In genomic region chr7:155190608-155191536, GRCh38 we compare ENCODE assay signal across 8 cellular contexts.
DNase-seq lines count a peak whose midpoint lies in the region; ATAC-seq and TF ChIP-seq lines count a peak whose summit lies in the region.

No MANE protein-coding gene starts in this region.

- H3K4me1 Mint-ChIP-seq in activated T-helper 2 cell treated with anti-CD3 and anti-CD28 coated beads, Interferon-gamma antibody, Interleukin-2, Interleukin-4, amounts not matched to agents 10 μg/mL and 5 μg/mL and 100 μg/mL, durations not matched to agents 14 hours and 24 hours and 36 hours (ENCODE audit: low read depth) = peaks cover 41% of the 10 kb centered on the region

- H3K36me3 Mint-ChIP-seq in activated T-helper 2 cell treated with anti-CD3 and anti-CD28 coated beads, Interferon-gamma antibody, Interleukin-2, Interleukin-4, amounts not matched to agents 10 μg/mL and 5 μg/mL and 100 μg/mL, durations not matched to agents 14 hours and 24 hours and 36 hours (ENCODE audit: low read depth) = peaks cover 26% of the 10 kb centered on the region

- peaks cover 6% of the 10 kb centered on the region for H3K9me3 ChIP-seq in OCI-LY7 (ENCODE audit: low read length)
- H3K9me3 ChIP-seq in uterus = no peaks in the 10 kb centered on the region

- ATAC-seq in GM21515 (IDR thresholded peaks at IDR 0.05; ENCODE audit: unreplicated experiment) (peak; percentile 70), GM21723 (IDR thresholded peaks at IDR 0.05; ENCODE audit: unreplicated experiment) (no peak)

- DNase-seq in CD1c-positive myeloid dendritic cell (ENCODE audit: extremely low spot score) (peak; percentile 65), OCI-LY7 (ENCODE audit: low spot score) (peak; percentile 44), germinal center (ENCODE audit: low spot score) (peak; percentile 79), posterior cingulate gyrus (peak in 6 of 10 donors; percentile 26 to 91 (median 68)), uterus (peak in 1 of 2 donors; percentile 49)
- DNase-seq in activated T-helper 2 cell treated with anti-CD3 and anti-CD28 coated beads, Interferon-gamma antibody, Interleukin-2, Interleukin-4, amounts not matched to agents 10 μg/mL and 5 μg/mL and 100 μg/mL, durations not matched to agents 14 hours and 24 hours and 36 hours (ENCODE audit: low spot score) = peak; percentile 51

- BruUV-seq in OCI-LY7 (replicated peaks; lab: Mats Ljungman, UMichigan) = no TSS peak

- H3K27me3 ChIP-seq in uterus = no peaks in the 10 kb centered on the region

- no peak overlapping the region for H3K27ac Mint-ChIP-seq in activated T-helper 2 cell treated with anti-CD3 and anti-CD28 coated beads, Interferon-gamma antibody, Interleukin-2, Interleukin-4, amounts not matched to agents 10 μg/mL and 5 μg/mL and 100 μg/mL, durations not matched to agents 14 hours and 24 hours and 36 hours

- H3K27me3 Mint-ChIP-seq in activated T-helper 2 cell treated with anti-CD3 and anti-CD28 coated beads, Interferon-gamma antibody, Interleukin-2, Interleukin-4, amounts not matched to agents 10 μg/mL and 5 μg/mL and 100 μg/mL, durations not matched to agents 14 hours and 24 hours and 36 hours (ENCODE audit: low read depth) = no peaks in the 10 kb centered on the region

- no peaks in the 10 kb centered on the region for H3K9me2 ChIP-seq in OCI-LY7 (ENCODE audit: insufficient read depth, low read length)

- no peak overlapping the region for H2AFZ ChIP-seq in OCI-LY7 (ENCODE audit: low read length)

- H3K36me3 ChIP-seq in OCI-LY7 (ENCODE audit: insufficient read depth, low read length) (no peaks in the 10 kb centered on the region), uterus (no peaks in the 10 kb centered on the region)

- no peak overlapping the region for H3K4me3 ChIP-seq in OCI-LY7 (ENCODE audit: low read depth, low read length, poor library complexity, severe bottlenecking)
- no peak overlapping the region for H3K4me3 ChIP-seq in uterus

- H3K4me1 ChIP-seq in OCI-LY7 (ENCODE audit: insufficient read depth, low read length, poor library complexity, severe bottlenecking) = no peaks in the 10 kb centered on the region
- H3K4me1 ChIP-seq in uterus = no peaks in the 10 kb centered on the region

- H3K27ac ChIP-seq in OCI-LY7 (ENCODE audit: low read depth, low read length, poor library complexity, severe bottlenecking) = no peak overlapping the region
- no peak overlapping the region for H3K27ac ChIP-seq in uterus

- H4K20me1 ChIP-seq in OCI-LY7 (ENCODE audit: insufficient read depth, low read length) = no peaks in the 10 kb centered on the region

- intact Hi-C loops in OCI-LY7 (cut with micrococcal nuclease; ENCODE audit: unreplicated experiment) = loop anchor here (1.0 to 5.0 kb wide), 4 partner anchors 66 to 264 kb away; partner anchors contain the start of gene INSIG1
- intact Hi-C loops in activated T-helper 2 cell treated with anti-CD3 and anti-CD28 coated beads, Interferon-gamma antibody, Interleukin-2, Interleukin-4, amounts not matched to agents 10 μg/mL and 5 μg/mL and 100 μg/mL, durations not matched to agents 14 hours and 24 hours and 36 hours (cut with micrococcal nuclease) = loop anchor here (1.0 kb wide), 1 partner anchor 154 kb away; no protein-coding TSS in a partner anchor
- intact Hi-C loops in posterior cingulate gyrus (cut with DNase I) = loop anchor here (1.0 to 10.0 kb wide), 2 partner anchors 154 to 266 kb away; no protein-coding TSS in a partner anchor
- intact Hi-C loops in uterus (cut with DNase I; ENCODE audit: low total_unique reads) = loop anchor here (10.0 kb wide), 1 partner anchor 154 kb away; no protein-coding TSS in a partner anchor

- peaks cover 31% of the 10 kb centered on the region for H3K9me3 Mint-ChIP-seq in activated T-helper 2 cell treated with anti-CD3 and anti-CD28 coated beads, Interferon-gamma antibody, Interleukin-2, Interleukin-4, amounts not matched to agents 10 μg/mL and 5 μg/mL and 100 μg/mL, durations not matched to agents 14 hours and 24 hours and 36 hours

- CTCF ChIA-PET in OCI-LY7 (lab: Charles Lee; ENCODE audit: unreplicated experiment) = interaction anchor here (0.5 kb wide), 1 partner anchor 190 kb away, joined by 3 read pairs; no protein-coding TSS in a partner anchor

- peak; percentile 86 for TF ChIP-seq CTCF in OCI-LY7 (conservative IDR thresholded peaks at IDR 0.05; ENCODE audit: low read length)
- peak; percentile 70 to 88 (median 80) for TF ChIP-seq CTCF in uterus (IDR thresholded peaks at IDR 0.05)

- POLR2A ChIA-PET in OCI-LY7 (lab: Charles Lee) = interaction anchor here (0.9 kb wide), 1 partner anchor 233 kb away, joined by 6 read pairs; no protein-coding TSS in a partner anchor

- H3K79me2 ChIP-seq in OCI-LY7 (ENCODE audit: insufficient read depth, low read depth, low read length) = no peaks in the 10 kb centered on the region

- no peak overlapping the region for H3K4me2 ChIP-seq in OCI-LY7 (ENCODE audit: low read length)

- peak overlapping the region; percentile 2 for H3K4me3 Mint-ChIP-seq in activated T-helper 2 cell treated with anti-CD3 and anti-CD28 coated beads, Interferon-gamma antibody, Interleukin-2, Interleukin-4, amounts not matched to agents 10 μg/mL and 5 μg/mL and 100 μg/mL, durations not matched to agents 14 hours and 24 hours and 36 hours (ENCODE audit: low read depth)

- no peak for TF ChIP-seq POLR2A in uterus (IDR thresholded peaks at IDR 0.05)
